ENCODE assay signal across 8 cellular contexts in the genomic region with DNA sequence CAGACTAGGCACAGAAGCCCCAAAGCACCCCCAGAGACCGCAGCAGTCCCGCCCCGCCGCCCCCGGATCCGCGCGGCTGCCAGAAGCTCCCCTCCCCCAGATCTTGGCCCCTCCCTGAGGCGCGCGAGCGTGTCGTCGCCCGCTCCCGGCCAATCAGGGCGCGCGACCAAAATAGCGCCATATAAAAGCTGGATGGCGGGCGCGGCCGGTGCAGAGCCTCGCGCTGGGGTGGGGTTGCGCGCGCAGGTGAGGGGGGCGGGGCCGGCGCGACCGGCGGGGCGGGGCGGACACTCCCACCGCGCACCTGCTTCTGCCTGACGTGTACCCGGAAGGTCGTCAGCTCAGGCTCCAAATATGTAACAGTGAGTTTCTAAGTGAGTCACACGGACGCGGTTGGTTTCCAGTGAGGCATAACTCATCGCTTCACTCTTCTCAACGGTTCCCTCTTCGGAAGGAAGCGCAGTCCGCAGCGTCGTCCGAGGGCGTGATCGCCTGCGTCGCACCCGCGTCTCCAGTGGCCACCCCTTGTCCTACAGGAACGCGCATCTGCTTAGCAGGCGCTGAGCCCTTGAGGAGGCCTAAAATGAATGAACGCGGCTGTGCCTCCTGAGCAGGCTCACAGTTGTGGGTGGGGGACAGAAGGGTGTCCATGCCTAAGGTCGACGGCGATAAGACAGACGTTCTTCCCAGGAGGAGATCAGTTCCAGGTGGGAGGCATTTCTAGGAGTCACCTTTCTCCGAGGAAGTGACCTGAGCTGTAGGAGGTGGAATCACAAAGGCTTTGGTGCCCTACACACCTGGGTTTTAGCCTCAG. TPM values are rescaled to one million over a fixed set of nuclear protein-coding genes. Genes with fewer than 3 reads are reported as not detected.
DNase-seq lines count a peak whose midpoint lies in the region; ATAC-seq and TF ChIP-seq lines count a peak whose summit lies in the region.

No MANE protein-coding gene starts in this region.

- TSS peak; percentile 90 for BruUV-seq in mammary epithelial cell (replicated peaks; lab: Mats Ljungman, UMichigan)

- WGBS in mammary epithelial cell (ENCODE audit: low coverage, missing lambda C conversion rate), result 2% methylated on average over 33 of the region's 69 CpGs

- peak overlapping the region; percentile 56 for H3K4me3 ChIP-seq in WERI-Rb-1 (ENCODE audit: low read depth, low read length)
- peak overlapping the region; percentile 38 to 41 (median 40) for H3K4me3 ChIP-seq in mammary epithelial cell (replicated peaks in 1 of 3; ENCODE audit: insufficient read depth in 1 of 3, low read depth in 2 of 3, low read length in 3 of 3)

- dilution Hi-C loops in mammary epithelial cell (cut with HindIII; ENCODE audit: low sequenced_read_pairs), result no loop called here

- H3K27ac ChIP-seq in WERI-Rb-1, result peak overlapping the region; percentile 98
- peak overlapping the region; percentile 100 for H3K27ac ChIP-seq in mammary epithelial cell (ENCODE audit: insufficient read depth, low read depth, low read length)

- H3K4me1 ChIP-seq in mammary epithelial cell (ENCODE audit: insufficient read depth, low read length), result peaks cover 16% of the 10 kb centered on the region

- no peaks in the 10 kb centered on the region for H3K36me3 ChIP-seq in WERI-Rb-1
- H3K36me3 ChIP-seq in mammary epithelial cell (ENCODE audit: insufficient read depth, low read length), result no peaks in the 10 kb centered on the region

- DNase-seq in AG08395 (ENCODE audit: low spot score) (peak; percentile 93), NCI-H2107 treated with DMSO at 0.1 percent for 48 hours (lab: John Stamatoyannopoulos, UW; ENCODE audit: unreplicated experiment) (peak; percentile 95), WERI-Rb-1 (peak; percentile 95), mammary epithelial cell (peak; percentile 99), inferior parietal cortex (ENCODE audit: extremely low spot score) (peak; percentile 68)
- peak; percentile 88 to 92 for DNase-seq in stimulated activated CD4-positive, alpha-beta T cell treated with anti-CD3 and anti-CD28 coated beads, Interleukin-12 subunit alpha, Interleukin-12 subunit beta, amount 100 ng/mL, for 24 hours (ENCODE audit: low read depth in 2 of 2)

- H3K27me3 ChIP-seq in WERI-Rb-1 (ENCODE audit: insufficient read depth, low read depth, severe bottlenecking), result no peaks in the 10 kb centered on the region
- H3K27me3 ChIP-seq in mammary epithelial cell (ENCODE audit: insufficient read depth, low read length), result no peaks in the 10 kb centered on the region

- peak; percentile 16; the same call in 1 of the 2 replicates for TF ChIP-seq CTCF in WERI-Rb-1 (IDR thresholded peaks at IDR 0.05; ENCODE audit: low read depth, low read length)
- peak in 1 of 2 donors; percentile 50 for TF ChIP-seq CTCF in mammary epithelial cell (conservative IDR thresholded peaks at IDR 0.05 in 1 of 2, IDR thresholded peaks at IDR 0.05 in 1 of 2; ENCODE audit: extremely low read depth in 1 of 2, insufficient read depth in 1 of 2, low read depth in 1 of 2, low read length in 2 of 2)

- no peaks in the 10 kb centered on the region for H4K20me1 ChIP-seq in mammary epithelial cell (ENCODE audit: insufficient read depth, low read length)

- peak overlapping the region; percentile 96 for H3K9ac ChIP-seq in mammary epithelial cell (ENCODE audit: insufficient read depth, low read length)

- intact Hi-C loops in mammary epithelial cell (cut with micrococcal nuclease), result loop anchor here (1.0 to 2.0 kb wide), 4 partner anchors 17 to 102 kb away; no protein-coding TSS in a partner anchor

- no peaks in the 10 kb centered on the region for H3K79me2 ChIP-seq in mammary epithelial cell (ENCODE audit: insufficient read depth, low read length)

- CTCF ChIA-PET in mammary epithelial cell (lab: Charles Lee; ENCODE audit: low non-redundant PET), result interaction anchor here (1.1 kb wide), 1 partner anchor 130 kb away, joined by 3 read pairs; the partner anchor contains the start of gene RSPH3

- ATAC-seq in GM18867 (IDR thresholded peaks at IDR 0.05; ENCODE audit: unreplicated experiment) (peak; percentile 94), HG03066 (IDR thresholded peaks at IDR 0.05; ENCODE audit: low read depth, unreplicated experiment) (peak; percentile 92)

- H3K4me2 ChIP-seq in mammary epithelial cell (ENCODE audit: insufficient read depth, low read depth, low read length), result peak overlapping the region; percentile 84

- H2AFZ ChIP-seq in mammary epithelial cell (ENCODE audit: low read depth, low read length), result peak overlapping the region; percentile 72

- H3K9me3 ChIP-seq in WERI-Rb-1 (ENCODE audit: severe bottlenecking) (peaks cover 9% of the 10 kb centered on the region), mammary epithelial cell (replicated peaks; ENCODE audit: insufficient read depth, low read length) (no peaks in the 10 kb centered on the region)

- in situ Hi-C loops in mammary epithelial cell (cut with MboI; ENCODE audit: low sequenced_read_pairs in 2 of 2), result no loop called here

RNA-seq across cellular contexts. Expression of gene EZR, which starts 50.6 kb away (rescaled TPM):
- total RNA-seq in mammary epithelial cell, result 100 to 1,000 TPM; 164 to 240 TPM
- polyA plus RNA-seq in mammary epithelial cell, result 171 TPM
- polyA minus RNA-seq in mammary epithelial cell, result 213 TPM

Comparison
In these comparisons a context has a peak if more than half of its experiments do, and no peak if none do; other contexts are left out.
1. Peak in every context shown above with its lines: DNase-seq, ATAC-seq, H3K4me3 ChIP-seq and H3K27ac ChIP-seq.